In genomic region chr2:219230201-219230540, GRCh38 we compare ENCODE assay signal across 8 cellular contexts. TPM values are rescaled to one million over a fixed set of nuclear protein-coding genes. Genes with fewer than 3 reads are reported as not detected.
DNase-seq lines count a peak whose midpoint lies in the region; TF ChIP-seq lines count a peak whose summit lies in the region.

No MANE protein-coding gene starts in this region.

- H3K4me1 Mint-ChIP-seq in HFFc6 (ENCODE audit: low read depth), result peaks cover 25% of the 10 kb centered on the region

- no peaks in the 10 kb centered on the region for H3K27me3 Mint-ChIP-seq in HFFc6 (ENCODE audit: insufficient read depth)

- peak overlapping the region; percentile 80 to 91 for H3K4me3 ChIP-seq in cardiac fibroblast (replicated peaks in 1 of 2; ENCODE audit: low read depth in 2 of 2, low read length in 2 of 2)
- H3K4me3 ChIP-seq in kidney epithelial cell (ENCODE audit: low read depth, low read length), result peak overlapping the region; percentile 71

- no peak for TF ChIP-seq CTCF in HFFc6 (IDR thresholded peaks at IDR 0.05)
- no peak for TF ChIP-seq CTCF in cardiac fibroblast (IDR thresholded peaks at IDR 0.05; ENCODE audit: low read depth, low read length)
- TF ChIP-seq CTCF in kidney epithelial cell (IDR thresholded peaks at IDR 0.05; ENCODE audit: insufficient read depth, low read length, poor library complexity, severe bottlenecking), result no peak

- H3K36me3 Mint-ChIP-seq in HFFc6 (ENCODE audit: low read depth), result peaks cover 10% of the 10 kb centered on the region

- no peaks in the 10 kb centered on the region for H3K27me3 ChIP-seq in kidney epithelial cell (ENCODE audit: control insufficient read depth, insufficient read depth, low read length)

- peak overlapping the region; percentile 90 for H3K27ac Mint-ChIP-seq in HFFc6

- DNase-seq in Daoy (ENCODE audit: low read depth) (peak; percentile 46), HFFc6 (no peak), RPMI8226 (peak; percentile 59), cardiac fibroblast (ENCODE audit: low read depth in 2 of 2) (peak; percentile 53 to 57), kidney epithelial cell (ENCODE audit: low read depth) (no peak), superior temporal gyrus (ENCODE audit: extremely low spot score) (no peak), activated gamma-delta T cell treated with Interleukin-2 at 50 U/mL for 16 hours (no peak)
- peak; percentile 49 for DNase-seq in stimulated activated CD4-positive, alpha-beta T cell treated with anti-CD3 and anti-CD28 coated beads, Interleukin-4, amount 100 ng/mL, for 1 hour

- H3K9me3 Mint-ChIP-seq in HFFc6, result no peaks in the 10 kb centered on the region

- H3K36me3 ChIP-seq in kidney epithelial cell (ENCODE audit: control insufficient read depth, insufficient read depth, low read length), result peaks cover 4% of the 10 kb centered on the region

- peak overlapping the region; percentile 96 for H3K4me3 Mint-ChIP-seq in HFFc6

RNA-seq across cellular contexts. Expression of gene ANKZF1, which starts 0.6 kb away (rescaled TPM):
- total RNA-seq in Daoy (2014; rRNA removed; shearing (Covaris generic)), result 25.2 and 25.8 TPM in 2 replicates
- total RNA-seq in HFFc6 (2021; fragmentation: NEBNext Ultra II Directional; extraction: Animal tissue kit (Norgen Biotek cat#: 25700)), result 10 to 100 TPM; 11.7 to 18.9 (median 15.4) TPM
- 43.5 and 52.3 TPM in 2 replicates for total RNA-seq in kidney epithelial cell

RNA-seq across cellular contexts. Expression of gene ATG9A, which starts 0.7 kb away (rescaled TPM):
- total RNA-seq in Daoy (2014; rRNA removed; shearing (Covaris generic)), result 27.1 and 56.9 TPM in 2 replicates
- total RNA-seq in HFFc6 (2021; fragmentation: NEBNext Ultra II Directional; extraction: Animal tissue kit (Norgen Biotek cat#: 25700)), result 10 to 100 TPM; 50.5 to 58.8 (median 52.5) TPM
- total RNA-seq in kidney epithelial cell, result 46.1 and 58.0 TPM in 2 replicates

RNA-seq across cellular contexts. Expression of gene ABCB6, which starts 11.4 kb away (rescaled TPM):
- 9.0 and 10.5 TPM in 2 replicates for total RNA-seq in Daoy (2014; rRNA removed; shearing (Covaris generic))
- 10 to 100 TPM; 12.5 to 16.5 (median 13.9) TPM for total RNA-seq in HFFc6 (2021; fragmentation: NEBNext Ultra II Directional; extraction: Animal tissue kit (Norgen Biotek cat#: 25700))
- 5.8 and 7.3 TPM in 2 replicates for total RNA-seq in kidney epithelial cell

RNA-seq across cellular contexts. Expression of gene GLB1L, which starts 15.1 kb away (rescaled TPM):
- 2.7 and 3.2 TPM in 2 replicates for total RNA-seq in Daoy (2014; rRNA removed; shearing (Covaris generic))
- 1 to 10 TPM; 4.4 to 7.6 (median 5.5) TPM for total RNA-seq in HFFc6 (2021; fragmentation: NEBNext Ultra II Directional; extraction: Animal tissue kit (Norgen Biotek cat#: 25700))
- 11.6 and 19.8 TPM in 2 replicates for total RNA-seq in kidney epithelial cell

RNA-seq across cellular contexts. Expression of gene STK16, which starts 15.1 kb away (rescaled TPM):
- 5.4 and 8.9 TPM in 2 replicates for total RNA-seq in Daoy (2014; rRNA removed; shearing (Covaris generic))
- total RNA-seq in HFFc6 (2021; fragmentation: NEBNext Ultra II Directional; extraction: Animal tissue kit (Norgen Biotek cat#: 25700)), result 10 to 100 TPM; 25.1 to 30.7 (median 28.2) TPM
- 17.7 and 30.0 TPM in 2 replicates for total RNA-seq in kidney epithelial cell

Comparison
In these comparisons a context has a peak if more than half of its experiments do, and no peak if none do; other contexts are left out.
1. DNase-seq: peak in Daoy (single experiment), RPMI8226 (single experiment), cardiac fibroblast (2 of 2) and stimulated activated CD4-positive, alpha-beta T cell treated with anti-CD3 and anti-CD28 coated beads, Interleukin-4, amount 100 ng/mL, for 1 hour (single experiment); none in HFFc6 (single experiment), kidney epithelial cell (single experiment), superior temporal gyrus (single experiment) and activated gamma-delta T cell treated with Interleukin-2 at 50 U/mL for 16 hours (single experiment).